ENCODE assay signal across 14 cellular contexts in the genomic region with DNA sequence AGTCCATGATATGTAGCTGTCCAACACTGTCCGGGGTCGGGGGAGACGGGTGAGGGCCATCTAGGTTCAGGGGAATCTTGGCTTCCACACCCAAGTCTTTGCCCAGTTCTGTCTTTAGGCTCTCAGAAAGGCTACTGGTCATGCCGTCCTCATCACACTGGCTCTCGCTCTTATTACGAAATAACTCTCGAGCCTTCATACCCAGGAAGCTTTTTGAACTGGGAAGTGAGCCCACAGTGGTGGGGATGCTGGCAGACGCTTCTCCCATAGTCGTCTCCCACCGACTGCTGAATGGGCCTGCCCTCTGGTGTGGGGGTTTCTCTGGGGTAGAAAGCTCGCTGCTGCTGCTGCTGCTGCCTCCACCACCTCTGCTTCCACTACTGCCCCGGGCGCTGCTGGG. TPM values are rescaled to one million over a fixed set of nuclear protein-coding genes. Genes with fewer than 3 reads are reported as not detected.
DNase-seq lines count a peak whose midpoint lies in the region; TF ChIP-seq lines count a peak whose summit lies in the region.
"Had no signal": no experiment of that assay in that cellular context is flagged by ENCODE, and none has a peak within 500 bp of the region (broad histone marks: within the 10 kb centered on the region; RNA-seq: fewer than 3 reads in every experiment).

No MANE protein-coding gene starts in this region.

- peak overlapping the region in 2 of 11 experiments; percentile 12 to 36; a peak in 4 of 22 replicates for H3K9ac ChIP-seq in BLaER1 treated with 17β-estradiol and CSF1 and Interleukin-3, amounts not matched to agents 10 nM and 100 nM

- peaks cover 77 to 98% (median 90%) of the 10 kb centered on the region in 11 experiments for H3K36me3 ChIP-seq in BLaER1 treated with 17β-estradiol and CSF1 and Interleukin-3, amounts not matched to agents 10 nM and 100 nM
- peaks cover 0 to 87% (median 35%) of the 10 kb centered on the region in 3 donors for H3K36me3 ChIP-seq in esophagus squamous epithelium

- H3K27me3 Mint-ChIP-seq in activated naive CD4-positive, alpha-beta T cell treated with anti-CD3 and anti-CD28 coated beads for 36 hours (ENCODE audit: low read depth): no peaks in the 10 kb centered on the region
- H3K27me3 Mint-ChIP-seq: B cell; CD4-positive, alpha-beta T cell; IgD-negative memory B cell had no signal

- intact Hi-C loops in esophagus squamous epithelium (cut with DNase I): no loop called here
- intact Hi-C loops in activated naive CD4-positive, alpha-beta T cell treated with anti-CD3 and anti-CD28 coated beads for 36 hours (cut with micrococcal nuclease): no loop called here

- H3K4me3 ChIP-seq in BLaER1 treated with 17β-estradiol and CSF1 and Interleukin-3, amounts not matched to agents 10 nM and 100 nM: no peak overlapping the region
- H3K4me3 ChIP-seq in esophagus squamous epithelium: no peak overlapping the region

- no peaks in the 10 kb centered on the region for H3K9me3 ChIP-seq in BLaER1 treated with 17β-estradiol and CSF1 and Interleukin-3, amounts not matched to agents 10 nM and 100 nM (replicated peaks in 1 of 11)
- H3K9me3 ChIP-seq in esophagus squamous epithelium: no peaks in the 10 kb centered on the region

- H3K4me1 ChIP-seq in BLaER1 treated with 17β-estradiol and CSF1 and Interleukin-3, amounts not matched to agents 10 nM and 100 nM: peaks cover 14 to 76% (median 43%) of the 10 kb centered on the region in 10 experiments
- H3K4me1 ChIP-seq in esophagus squamous epithelium: peaks cover 0 to 41% (median 8%) of the 10 kb centered on the region in 3 donors

- H3K4me1 Mint-ChIP-seq in activated naive CD4-positive, alpha-beta T cell treated with anti-CD3 and anti-CD28 coated beads for 36 hours (ENCODE audit: low read depth): no peaks in the 10 kb centered on the region

- 93 to 97% methylated on average over 8 to 9 of the region's 13 CpGs for WGBS in esophagus squamous epithelium, 2 donors

- peaks cover 3% of the 10 kb centered on the region for H3K36me3 Mint-ChIP-seq in activated naive CD4-positive, alpha-beta T cell treated with anti-CD3 and anti-CD28 coated beads for 36 hours (ENCODE audit: low read depth)

- TF ChIP-seq POLR2A in esophagus squamous epithelium (IDR thresholded peaks at IDR 0.05): no peak
- no peak for TF ChIP-seq POLR2A in erythroblast (IDR thresholded peaks at IDR 0.05; ENCODE audit: low read length)

- TF ChIP-seq CTCF in VCaP (conservative IDR thresholded peaks at IDR 0.05) (no peak), esophagus squamous epithelium (IDR thresholded peaks at IDR 0.05) (no peak)

- H3K4me3 Mint-ChIP-seq in activated naive CD4-positive, alpha-beta T cell treated with anti-CD3 and anti-CD28 coated beads for 36 hours: no peak overlapping the region
- H3K4me3 Mint-ChIP-seq: B cell; CD4-positive, alpha-beta T cell; IgD-negative memory B cell had no signal

- peak overlapping the region in 9 of 11 experiments; percentile 15 to 100 (median 98); a peak in 16 of 22 replicates for H3K27ac ChIP-seq in BLaER1 treated with 17β-estradiol and CSF1 and Interleukin-3, amounts not matched to agents 10 nM and 100 nM
- H3K27ac ChIP-seq in VCaP (peak overlapping the region; percentile 34; the same call in 1 of the 2 replicates), esophagus squamous epithelium (peak overlapping the region; percentile 59 to 89 (median 70)), temporal lobe (ENCODE audit: low read depth, low read length) (peak overlapping the region; percentile 70)
- H3K27ac ChIP-seq: RWPE1 had no signal

- H3K27me3 ChIP-seq in BLaER1 treated with 17β-estradiol and CSF1 and Interleukin-3, amounts not matched to agents 10 nM and 100 nM: no peaks in the 10 kb centered on the region
- no peaks in the 10 kb centered on the region for H3K27me3 ChIP-seq in esophagus squamous epithelium

- DNase-seq in esophagus squamous epithelium (lab: John Stamatoyannopoulos, UW) (no peak), iPS-NIHi7 (ENCODE audit: extremely low spot score) (no peak), erythroblast (lab: John Stamatoyannopoulos, UW) (no peak)
- no peak for DNase-seq in activated naive CD4-positive, alpha-beta T cell treated with anti-CD3 and anti-CD28 coated beads for 36 hours
- DNase-seq: CD4-positive, alpha-beta T cell; NCI-H187 treated with DMSO at 0.1 percent for 48 hours had no signal

- no peaks in the 10 kb centered on the region for H4K20me1 ChIP-seq in BLaER1 treated with 17β-estradiol and CSF1 and Interleukin-3, amounts not matched to agents 10 nM and 100 nM

- H3K27ac Mint-ChIP-seq in activated naive CD4-positive, alpha-beta T cell treated with anti-CD3 and anti-CD28 coated beads for 36 hours: no peak overlapping the region
- H3K27ac Mint-ChIP-seq: B cell; CD4-positive, alpha-beta T cell; IgD-negative memory B cell had no signal

- CTCF ChIA-PET in activated naive CD4-positive, alpha-beta T cell treated with anti-CD3 and anti-CD28 coated beads for 36 hours (lab: Charles Lee): interaction anchor here (0.6 kb wide), 1 partner anchor 1252 kb away, joined by 5 read pairs; no protein-coding TSS in a partner anchor

- H3K4me2 ChIP-seq in BLaER1 treated with 17β-estradiol and CSF1 and Interleukin-3, amounts not matched to agents 10 nM and 100 nM: peak overlapping the region in 6 of 11 experiments; percentile 21 to 77 (median 50); a peak in 10 of 22 replicates

- H3K9me3 Mint-ChIP-seq in activated naive CD4-positive, alpha-beta T cell treated with anti-CD3 and anti-CD28 coated beads for 36 hours: no peaks in the 10 kb centered on the region
- H3K9me3 Mint-ChIP-seq: CD4-positive, alpha-beta T cell; IgD-negative memory B cell had no signal

RNA-seq across cellular contexts. Expression of gene SPACA9, which starts 17.6 kb away (rescaled TPM):
- 1 to 10 TPM; 2.0 to 6.2 (median 3.9) TPM for total RNA-seq in esophagus squamous epithelium
- total RNA-seq in temporal lobe: 2.5 TPM
- total RNA-seq in activated naive CD4-positive, alpha-beta T cell treated with anti-CD3 and anti-CD28 coated beads for 36 hours: 1 to 10 TPM; 2.5 to 2.9 TPM

RNA-seq across cellular contexts. Expression of gene AK8, which starts 18.2 kb away (rescaled TPM):
- total RNA-seq in esophagus squamous epithelium: 1 to 10 TPM in 1 of 4 donors, under 1 TPM in 2, not detected in 1; 0.38 to 1.1 (median 0.48) TPM
- 0.49 TPM for total RNA-seq in temporal lobe
- total RNA-seq in activated naive CD4-positive, alpha-beta T cell treated with anti-CD3 and anti-CD28 coated beads for 36 hours: not detected
- total RNA-seq: CD4-positive, alpha-beta T cell; HT-29; LHCN-M2 had no signal

RNA-seq across cellular contexts. Expression of gene TSC1, which starts 48.2 kb away (rescaled TPM):
- 10 to 100 TPM; 18.8 to 38.7 (median 25.7) TPM for total RNA-seq in esophagus squamous epithelium
- total RNA-seq in temporal lobe: 40.6 TPM
- total RNA-seq in activated naive CD4-positive, alpha-beta T cell treated with anti-CD3 and anti-CD28 coated beads for 36 hours: 10 to 100 TPM; 18.8 to 19.7 TPM

Comparison
In these comparisons a context has a peak if more than half of its experiments do, and no peak if none do; other contexts are left out.
1. H3K27ac ChIP-seq: peak in every context shown above with its lines; median percentile 98 in BLaER1 treated with 17β-estradiol and CSF1 and Interleukin-3, amounts not matched to agents 10 nM and 100 nM; 70 in esophagus squamous epithelium; 70 in temporal lobe; 34 in VCaP.